Comparison of ENCODE assay signal across 8 cellular contexts in genomic region chr1:55215194-55216021, GRCh38. TPM values are rescaled to one million over a fixed set of nuclear protein-coding genes. Genes with fewer than 3 reads are reported as not detected.
A peak's percentile ranks its signal among the peaks of the same experiment; 100 is the strongest.
DNase-seq lines count a peak whose midpoint lies in the region; ATAC-seq and TF ChIP-seq lines count a peak whose summit lies in the region.

A gene with protein sequence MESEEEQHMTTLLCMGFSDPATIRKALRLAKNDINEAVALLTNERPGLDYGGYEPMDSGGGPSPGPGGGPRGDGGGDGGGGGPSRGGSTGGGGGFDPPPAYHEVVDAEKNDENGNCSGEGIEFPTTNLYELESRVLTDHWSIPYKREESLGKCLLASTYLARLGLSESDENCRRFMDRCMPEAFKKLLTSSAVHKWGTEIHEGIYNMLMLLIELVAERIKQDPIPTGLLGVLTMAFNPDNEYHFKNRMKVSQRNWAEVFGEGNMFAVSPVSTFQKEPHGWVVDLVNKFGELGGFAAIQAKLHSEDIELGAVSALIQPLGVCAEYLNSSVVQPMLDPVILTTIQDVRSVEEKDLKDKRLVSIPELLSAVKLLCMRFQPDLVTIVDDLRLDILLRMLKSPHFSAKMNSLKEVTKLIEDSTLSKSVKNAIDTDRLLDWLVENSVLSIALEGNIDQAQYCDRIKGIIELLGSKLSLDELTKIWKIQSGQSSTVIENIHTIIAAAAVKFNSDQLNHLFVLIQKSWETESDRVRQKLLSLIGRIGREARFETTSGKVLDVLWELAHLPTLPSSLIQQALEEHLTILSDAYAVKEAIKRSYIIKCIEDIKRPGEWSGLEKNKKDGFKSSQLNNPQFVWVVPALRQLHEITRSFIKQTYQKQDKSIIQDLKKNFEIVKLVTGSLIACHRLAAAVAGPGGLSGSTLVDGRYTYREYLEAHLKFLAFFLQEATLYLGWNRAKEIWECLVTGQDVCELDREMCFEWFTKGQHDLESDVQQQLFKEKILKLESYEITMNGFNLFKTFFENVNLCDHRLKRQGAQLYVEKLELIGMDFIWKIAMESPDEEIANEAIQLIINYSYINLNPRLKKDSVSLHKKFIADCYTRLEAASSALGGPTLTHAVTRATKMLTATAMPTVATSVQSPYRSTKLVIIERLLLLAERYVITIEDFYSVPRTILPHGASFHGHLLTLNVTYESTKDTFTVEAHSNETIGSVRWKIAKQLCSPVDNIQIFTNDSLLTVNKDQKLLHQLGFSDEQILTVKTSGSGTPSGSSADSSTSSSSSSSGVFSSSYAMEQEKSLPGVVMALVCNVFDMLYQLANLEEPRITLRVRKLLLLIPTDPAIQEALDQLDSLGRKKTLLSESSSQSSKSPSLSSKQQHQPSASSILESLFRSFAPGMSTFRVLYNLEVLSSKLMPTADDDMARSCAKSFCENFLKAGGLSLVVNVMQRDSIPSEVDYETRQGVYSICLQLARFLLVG (N-terminal part only) (minus strand): TSS chr1:55215364. CDS start chr1:55215113, 251 bp downstream.

- H3K27me3 ChIP-seq in breast epithelium (no peaks in the 10 kb centered on the region), smooth muscle cell (ENCODE audit: low read depth) (no peaks in the 10 kb centered on the region)

- peaks cover 31% of the 10 kb centered on the region for H4K20me1 ChIP-seq in smooth muscle cell (ENCODE audit: low read depth)

- no peak for TF ChIP-seq POLR2A in breast epithelium (IDR thresholded peaks at IDR 0.05)

- under 1% methylated on average over 58 of the region's 96 CpGs for WGBS in smooth muscle cell (ENCODE audit: low lambda C conversion rate)

- TF ChIP-seq CTCF in WI38 (IDR thresholded peaks at IDR 0.05; ENCODE audit: low read depth, low read length) (no peak), breast epithelium (IDR thresholded peaks at IDR 0.05) (no peak), smooth muscle cell (IDR thresholded peaks at IDR 0.05; ENCODE audit: borderline replicate concordance, insufficient read depth, poor library complexity, severe bottlenecking) (no peak)

- ATAC-seq in HG02970 (IDR thresholded peaks at IDR 0.05; ENCODE audit: low FRiP score, unreplicated experiment): peak; percentile 83

- peak within 1 kb of the TSS; percentile 90 for H2AFZ ChIP-seq in smooth muscle cell (ENCODE audit: low read depth)

- H3K4me1 ChIP-seq in breast epithelium: no peaks in the 10 kb centered on the region
- H3K4me1 ChIP-seq in smooth muscle cell (ENCODE audit: low read depth): peaks cover 22% of the 10 kb centered on the region

- H3K4me2 ChIP-seq in smooth muscle cell: peak within 1 kb of the TSS; percentile 97

- H3K4me3 ChIP-seq in WI38 (ENCODE audit: low read depth, low read length) (peak within 1 kb of the TSS; percentile 90), breast epithelium (peak within 1 kb of the TSS; percentile 65 to 98 (median 86)), smooth muscle cell (peak within 1 kb of the TSS; percentile 95)

- peak within 1 kb of the TSS; percentile 76 for H3K9ac ChIP-seq in smooth muscle cell (ENCODE audit: low read depth)

- H3K27ac ChIP-seq in breast epithelium: peak within 1 kb of the TSS; percentile 96 to 97
- H3K27ac ChIP-seq in smooth muscle cell (ENCODE audit: low read depth): peak within 1 kb of the TSS; percentile 23

- intact Hi-C loops in breast epithelium (cut with DNase I; ENCODE audit: low total_unique reads): no loop called here

- no peaks in the 10 kb centered on the region for H3K36me3 ChIP-seq in breast epithelium
- H3K36me3 ChIP-seq in smooth muscle cell (ENCODE audit: low read depth): no peaks in the 10 kb centered on the region

- H3F3A ChIP-seq in smooth muscle cell (ENCODE audit: low read depth): peaks cover 6% of the 10 kb centered on the region

- DNase-seq in SKM-1 treated with dmso at 0.1 percent for 144 hours (lab: John Stamatoyannopoulos, UW; ENCODE audit: unreplicated experiment): peak; percentile 57
- DNase-seq in SKM-1 (lab: John Stamatoyannopoulos, UW; ENCODE audit: unreplicated experiment): no peak
- DNase-seq in NCI-H2107 treated with DMSO at 0.1 percent for 48 hours (lab: John Stamatoyannopoulos, UW; ENCODE audit: unreplicated experiment): peak; percentile 29
- DNase-seq in breast epithelium (ENCODE audit: low spot score in 2 of 2): peak; percentile 53 to 65
- DNase-seq in iPS-NIHi7 (ENCODE audit: extremely low spot score): peak; percentile 86
- DNase-seq in smooth muscle cell (lab: John Stamatoyannopoulos, UW; ENCODE audit: unreplicated experiment): peak; percentile 31

- H3K9me3 ChIP-seq in breast epithelium (no peaks in the 10 kb centered on the region), smooth muscle cell (replicated peaks; ENCODE audit: low read depth) (no peaks in the 10 kb centered on the region)

- peaks cover 33% of the 10 kb centered on the region for H3K79me2 ChIP-seq in smooth muscle cell (ENCODE audit: low read depth)

RNA-seq across cellular contexts. Expression of the gene that starts here (rescaled TPM):
- 100 to 1,000 TPM in 1 of 3 donors, 10 to 100 TPM in 2; 51.5 to 103 (median 77.3) TPM for total RNA-seq in breast epithelium
- total RNA-seq in smooth muscle cell: 24.2 and 25.9 TPM in 2 replicates
- polyA plus RNA-seq in smooth muscle cell: 3.6 and 5.7 TPM in 2 replicates
